Comparison of ENCODE assay signal across 8 cellular contexts in genomic region chr7:36037121-36037662, GRCh38.
DNase-seq lines count a peak whose midpoint lies in the region; ATAC-seq and TF ChIP-seq lines count a peak whose summit lies in the region.

No MANE protein-coding gene starts in this region.

- WGBS in endodermal cell (ENCODE audit: insufficient coverage in 1 of 2, insufficient read length in 1 of 2), 2 experiments: 86 to 88% methylated on average over 8 to 11 of the region's 11 CpGs

- H3K27me3 ChIP-seq in endodermal cell (ENCODE audit: control insufficient read depth, insufficient read depth, low read length, poor library complexity, severe bottlenecking): no peaks in the 10 kb centered on the region

- H3K9ac ChIP-seq in endodermal cell (ENCODE audit: extremely low read depth, low read length, poor library complexity, severe bottlenecking): peak overlapping the region; percentile 32

- peak; percentile 66 for DNase-seq in AG10803 (ENCODE audit: low read depth)
- peak; percentile 8 for DNase-seq in NCI-H446 treated with DMSO at 0.1 percent for 48 hours (lab: John Stamatoyannopoulos, UW)
- DNase-seq in endodermal cell: no peak
- DNase-seq in mucosa of gallbladder (ENCODE audit: low spot score): peak; percentile 82
- no peak for DNase-seq in GOT3 (lab: John Stamatoyannopoulos, UW)
- DNase-seq in SW 1271 (lab: John Stamatoyannopoulos, UW): no peak
- no peak for DNase-seq in SHP77 treated with DMSO at 0.1 percent for 48 hours (lab: John Stamatoyannopoulos, UW)

- H3K9me3 ChIP-seq in endodermal cell (ENCODE audit: control insufficient read depth, low read length): no peaks in the 10 kb centered on the region

- no peak overlapping the region for H3K4me3 Mint-ChIP-seq in endodermal cell

- H3K27ac Mint-ChIP-seq in endodermal cell: no peak overlapping the region

- H3K9me3 Mint-ChIP-seq in endodermal cell: no peaks in the 10 kb centered on the region

- peaks cover 11% of the 10 kb centered on the region for H3K4me1 ChIP-seq in endodermal cell (ENCODE audit: control insufficient read depth, insufficient read depth, low read length)

- peaks cover 19% of the 10 kb centered on the region for H3K4me1 Mint-ChIP-seq in endodermal cell

- H3K36me3 Mint-ChIP-seq in endodermal cell (ENCODE audit: low read depth): no peaks in the 10 kb centered on the region

- no peaks in the 10 kb centered on the region for H3K36me3 ChIP-seq in endodermal cell (ENCODE audit: control insufficient read depth, insufficient read depth, low read length)

- H3K4me3 ChIP-seq in AG10803 (ENCODE audit: low read length): no peak overlapping the region
- H3K4me3 ChIP-seq in endodermal cell (ENCODE audit: low read length): no peak overlapping the region

- no peaks in the 10 kb centered on the region for H3K27me3 Mint-ChIP-seq in endodermal cell (ENCODE audit: insufficient read depth)

- no peak for TF ChIP-seq CTCF in AG10803 (conservative IDR thresholded peaks at IDR 0.05; ENCODE audit: low read length)
- TF ChIP-seq CTCF in endodermal cell (conservative IDR thresholded peaks at IDR 0.05): no peak

- peak overlapping the region; percentile 40 for H3K27ac ChIP-seq in endodermal cell (ENCODE audit: low read depth, low read length)

- ATAC-seq in GM21360 (IDR thresholded peaks at IDR 0.05; ENCODE audit: unreplicated experiment): no peak

Comparison
In these comparisons a context has a peak if more than half of its experiments do, and no peak if none do; other contexts are left out.
1. DNase-seq: peak in AG10803 (single experiment), NCI-H446 treated with DMSO at 0.1 percent for 48 hours (single experiment) and mucosa of gallbladder (single experiment); none in endodermal cell (single experiment), GOT3 (single experiment), SW 1271 (0 of 2) and SHP77 treated with DMSO at 0.1 percent for 48 hours (single experiment).